Comparison of ENCODE assay signal across 8 cellular contexts in genomic region chr16:30652005-30652296, GRCh38. TPM values are rescaled to one million over a fixed set of nuclear protein-coding genes. Genes with fewer than 3 reads are reported as not detected.
DNase-seq lines count a peak whose midpoint lies in the region; ATAC-seq and TF ChIP-seq lines count a peak whose summit lies in the region.

No MANE protein-coding gene starts in this region.

- H3K27ac ChIP-seq in colonic mucosa, result peak overlapping the region; percentile 94

- H3K9me3 Mint-ChIP-seq in naive thymus-derived CD8-positive, alpha-beta T cell, result no peaks in the 10 kb centered on the region

- no peak for TF ChIP-seq CTCF in AG09309 (IDR thresholded peaks at IDR 0.05; ENCODE audit: control insufficient read depth, insufficient read depth, low read depth, low read length, missing control alignments)
- no peak for TF ChIP-seq CTCF in LNCaP clone FGC (IDR thresholded peaks at IDR 0.05; ENCODE audit: control insufficient read depth, extremely low read depth, insufficient read depth)
- TF ChIP-seq CTCF in colonic mucosa (IDR thresholded peaks at IDR 0.05), result no peak
- no peak for TF ChIP-seq CTCF in GM10266 (IDR thresholded peaks at IDR 0.05; ENCODE audit: control insufficient read depth, insufficient read depth, low read depth, missing control alignments)

- POLR2A ChIA-PET in naive thymus-derived CD8-positive, alpha-beta T cell (lab: Charles Lee), result interaction anchor here (0.6 to 4.0 kb wide), 8 partner anchors 8 to 96 kb away, joined by 3 to 71 read pairs (median 6); partner anchors contain the start of genes FBRS, PHKG2, ZNF688 and ZNF764

- DNase-seq in AG09309 (ENCODE audit: low read depth) (no peak), LNCaP clone FGC (ENCODE audit: low read depth) (no peak), colonic mucosa (no peak), putamen (ENCODE audit: low spot score) (no peak), GM10266 (ENCODE audit: extremely low spot score) (no peak), NCI-H2029 (lab: John Stamatoyannopoulos, UW) (no peak)
- no peak for DNase-seq in naive thymus-derived CD8-positive, alpha-beta T cell

- no peaks in the 10 kb centered on the region for H3K27me3 ChIP-seq in colonic mucosa

- peak overlapping the region; percentile 75 to 100 (median 88) for H3K4me3 Mint-ChIP-seq in naive thymus-derived CD8-positive, alpha-beta T cell

- H3K4me1 ChIP-seq in colonic mucosa, result peaks cover 14% of the 10 kb centered on the region

- peak overlapping the region; percentile 65 for H3K4me3 ChIP-seq in AG09309 (ENCODE audit: control insufficient read depth, low read depth, low read length)
- H3K4me3 ChIP-seq in LNCaP clone FGC (ENCODE audit: low read depth, low read length), result peak overlapping the region; percentile 96
- peak overlapping the region; percentile 62 for H3K4me3 ChIP-seq in colonic mucosa

- peak overlapping the region; percentile 93 to 95 for H3K9ac ChIP-seq in colonic mucosa (ENCODE audit: low read depth in 2 of 2, low read length in 2 of 2)

- no peaks in the 10 kb centered on the region for H3K27me3 Mint-ChIP-seq in naive thymus-derived CD8-positive, alpha-beta T cell

- H3K9me3 ChIP-seq in colonic mucosa, result no peaks in the 10 kb centered on the region

- no peak for ATAC-seq in naive thymus-derived CD8-positive, alpha-beta T cell
- no peak for ATAC-seq in GM21390 (IDR thresholded peaks at IDR 0.05; ENCODE audit: unreplicated experiment)

- H3K27ac Mint-ChIP-seq in naive thymus-derived CD8-positive, alpha-beta T cell, result peak overlapping the region; percentile 73 to 97 (median 88)

- intact Hi-C loops in colonic mucosa (cut with DNase I), result no loop called here

- H3K36me3 ChIP-seq in colonic mucosa, result peaks cover 20% of the 10 kb centered on the region

- H3K36me3 Mint-ChIP-seq in naive thymus-derived CD8-positive, alpha-beta T cell, result peaks cover 0 to 35% (median 7%) of the 10 kb centered on the region in 3 donors

- H3K4me1 Mint-ChIP-seq in naive thymus-derived CD8-positive, alpha-beta T cell, result peaks cover 17 to 36% (median 35%) of the 10 kb centered on the region in 4 donors

RNA-seq across cellular contexts. Expression of gene PRR14, which starts 1.2 kb away (rescaled TPM):
- total RNA-seq in colonic mucosa, result 10 to 100 TPM; 37.0 to 70.3 TPM
- 10 to 100 TPM; 81.4 to 83.8 TPM for total RNA-seq in naive thymus-derived CD8-positive, alpha-beta T cell
- 10 to 100 TPM; 13.3 to 22.3 (median 15.3) TPM for polyA plus RNA-seq in naive thymus-derived CD8-positive, alpha-beta T cell

RNA-seq across cellular contexts. Expression of gene FBRS, which starts 6.3 kb away (rescaled TPM):
- 10 to 100 TPM; 65.1 to 74.2 TPM for total RNA-seq in colonic mucosa
- 100 to 1,000 TPM; 208 to 221 TPM for total RNA-seq in naive thymus-derived CD8-positive, alpha-beta T cell
- polyA plus RNA-seq in naive thymus-derived CD8-positive, alpha-beta T cell, result 1 to 10 TPM; 3.2 to 8.0 (median 4.4) TPM

RNA-seq across cellular contexts. Expression of gene ZNF689, which starts 41.8 kb away (rescaled TPM):
- total RNA-seq in colonic mucosa, result 1 to 10 TPM; 6.8 to 7.0 TPM
- 10 to 100 TPM; 10.8 to 13.7 TPM for total RNA-seq in naive thymus-derived CD8-positive, alpha-beta T cell
- 10 to 100 TPM in 2 of 3 donors, 1 to 10 TPM in 1; 7.7 to 12.5 (median 11.0) TPM for polyA plus RNA-seq in naive thymus-derived CD8-positive, alpha-beta T cell

RNA-seq across cellular contexts. Expression of gene SRCAP, which starts 47.0 kb away (rescaled TPM):
- 10 to 100 TPM; 44.0 to 79.3 TPM for total RNA-seq in colonic mucosa
- total RNA-seq in naive thymus-derived CD8-positive, alpha-beta T cell, result 100 to 1,000 TPM; 107 to 110 TPM
- polyA plus RNA-seq in naive thymus-derived CD8-positive, alpha-beta T cell, result 10 to 100 TPM in 2 of 3 donors, 1 to 10 TPM in 1; 5.2 to 31.3 (median 14.9) TPM
